31 cellular contexts compared by ENCODE assay signal in genomic region chr7:102021841-102022618, GRCh38.
"Had no signal": no experiment of that assay in that cellular context is flagged by ENCODE, and none has a peak within 500 bp of the region (broad histone marks: within the 10 kb centered on the region; RNA-seq: fewer than 3 reads in every experiment).

No MANE protein-coding gene starts in this region.

- H3K27me3 ChIP-seq: body of pancreas, dorsolateral prefrontal cortex, foreskin keratinocyte, left lung, neutrophil, upper lobe of left lung, vagina had no signal

- DNase-seq: activated CD4-positive, alpha-beta T cell treated with anti-CD3 and anti-CD28 coated beads, Interleukin-2, amount 10 ng/mL, durations not matched to agents 7 days and 5 days; activated CD4-positive, CD25-positive, alpha-beta regulatory T cell treated with anti-CD3 and anti-CD28 coated beads, Interleukin-2, amount 50 U/mL, for 72 hours; activated CD8-positive, alpha-beta T cell treated with anti-CD3 and anti-CD28 coated beads for 36 hours; activated naive CD4-positive, alpha-beta T cell; activated T-cell treated with anti-CD3 and anti-CD28 coated beads, Interleukin-2, amount 50 U/mL, for 72 hours; body of pancreas; cerebellar nuclear complex; dorsolateral prefrontal cortex; effector memory CD4-positive, alpha-beta T cell; foreskin keratinocyte; left lung; mesendoderm; natural killer cell; retina; stimulated activated CD4-positive, alpha-beta T cell treated with anti-CD3 and anti-CD28 coated beads, Interleukin-1b, Interleukin-23, amount 100 ng/mL, for 48 hours; stimulated activated CD4-positive, alpha-beta T cell treated with anti-CD3 and anti-CD28 coated beads, Interleukin-4, amount 100 ng/mL, for 4 hours; stimulated activated CD8-positive, alpha-beta memory T cell treated with anti-CD3 and anti-CD28 coated beads, Interleukin-4, amount 100 ng/mL, for 48 hours; stimulated activated naive CD8-positive, alpha-beta T cell treated with anti-CD3 and anti-CD28 coated beads, Interleukin-15, amount 100 ng/mL, for 72 hours; substantia nigra; T-cell; upper lobe of left lung had no signal

- H3K36me3 Mint-ChIP-seq: activated naive CD4-positive, alpha-beta T cell treated with anti-CD3 and anti-CD28 coated beads, Interleukin-2, amount 50 U/mL, for 72 hours; natural killer cell; T-cell had no signal

- H3K4me1 Mint-ChIP-seq: stimulated activated memory B cell treated with anti-CD40 and anti-IgM and Interleukin-4, amounts not matched to agents 10 μg/mL and 1 μg/mL and 100 μg/mL, for 72 hours had no signal

- H3K9me3 Mint-ChIP-seq: activated CD4-positive, alpha-beta T cell treated with anti-CD3 and anti-CD28 coated beads, Interleukin-2, amount 10 ng/mL, durations not matched to agents 7 days and 5 days; activated CD8-positive, alpha-beta T cell treated with anti-CD3 and anti-CD28 coated beads for 36 hours; activated naive CD4-positive, alpha-beta T cell treated with anti-CD3 and anti-CD28 coated beads, Interleukin-2, amount 50 U/mL, for 72 hours; activated T-cell treated with anti-CD3 and anti-CD28 coated beads, Interleukin-2, amount 50 U/mL, for 72 hours; natural killer cell; stimulated activated memory B cell treated with anti-CD40 and anti-IgM and Interleukin-4, amounts not matched to agents 10 μg/mL and 1 μg/mL and 100 μg/mL, for 72 hours; stimulated activated naive CD8-positive, alpha-beta T cell treated with anti-CD3 and anti-CD28 coated beads, Interleukin-15, amount 100 ng/mL, for 72 hours; T-cell; T-helper 2 cell treated with Interferon-gamma antibody and Interleukin-4, amounts not matched to agents 5 μg/mL and 100 μg/mL, for 36 hours had no signal

- H3K4me1 ChIP-seq: body of pancreas, foreskin keratinocyte, prostate gland, upper lobe of left lung, vagina had no signal

- H3K4me3 ChIP-seq: body of pancreas, coronary artery, dorsolateral prefrontal cortex, left lung, lung, prostate gland, skin epidermis, upper lobe of left lung, vagina had no signal

- H3K27ac Mint-ChIP-seq: activated CD4-positive, alpha-beta T cell treated with anti-CD3 and anti-CD28 coated beads, Interleukin-2, amount 10 ng/mL, durations not matched to agents 7 days and 5 days; activated CD8-positive, alpha-beta T cell treated with anti-CD3 and anti-CD28 coated beads for 36 hours; activated T-cell treated with anti-CD3 and anti-CD28 coated beads, Interleukin-2, amount 50 U/mL, for 72 hours; natural killer cell; stimulated activated memory B cell treated with anti-CD40 and anti-IgM and Interleukin-4, amounts not matched to agents 10 μg/mL and 1 μg/mL and 100 μg/mL, for 72 hours; T-cell; T-helper 2 cell treated with Interferon-gamma antibody and Interleukin-4, amounts not matched to agents 5 μg/mL and 100 μg/mL, for 36 hours had no signal

- H3K36me3 ChIP-seq: prostate gland, upper lobe of left lung, vagina had no signal

- H3K27ac ChIP-seq: body of pancreas, coronary artery, dorsolateral prefrontal cortex, foreskin keratinocyte, left lung, neutrophil, prostate gland, skin epidermis, upper lobe of left lung, vagina had no signal

- ATAC-seq: activated CD8-positive, alpha-beta T cell treated with anti-CD3 and anti-CD28 coated beads for 36 hours; activated naive CD4-positive, alpha-beta T cell treated with anti-CD3 and anti-CD28 coated beads, Interleukin-2, amount 50 U/mL, for 72 hours; activated T-cell treated with anti-CD3 and anti-CD28 coated beads, Interleukin-2, amount 50 U/mL, for 72 hours; body of pancreas; foreskin keratinocyte; left lung; natural killer cell; sciatic nerve; stimulated activated memory B cell treated with anti-CD40 and anti-IgM and Interleukin-4, amounts not matched to agents 10 μg/mL and 1 μg/mL and 100 μg/mL, for 72 hours; stimulated activated naive CD8-positive, alpha-beta T cell treated with anti-CD3 and anti-CD28 coated beads, Interleukin-15, amount 100 ng/mL, for 72 hours; T-cell had no signal

- H3K4me3 Mint-ChIP-seq: activated CD4-positive, alpha-beta T cell treated with anti-CD3 and anti-CD28 coated beads, Interleukin-2, amount 10 ng/mL, durations not matched to agents 7 days and 5 days; activated CD8-positive, alpha-beta T cell treated with anti-CD3 and anti-CD28 coated beads for 36 hours; activated T-cell treated with anti-CD3 and anti-CD28 coated beads, Interleukin-2, amount 50 U/mL, for 72 hours; natural killer cell; stimulated activated memory B cell treated with anti-CD40 and anti-IgM and Interleukin-4, amounts not matched to agents 10 μg/mL and 1 μg/mL and 100 μg/mL, for 72 hours; stimulated activated naive CD8-positive, alpha-beta T cell treated with anti-CD3 and anti-CD28 coated beads, Interleukin-15, amount 100 ng/mL, for 72 hours; T-cell; T-helper 2 cell treated with Interferon-gamma antibody and Interleukin-4, amounts not matched to agents 5 μg/mL and 100 μg/mL, for 36 hours had no signal

- H3K9me3 ChIP-seq: body of pancreas, left lung, neutrophil, prostate gland, upper lobe of left lung, vagina had no signal

- H3K27me3 Mint-ChIP-seq: activated CD4-positive, alpha-beta T cell treated with anti-CD3 and anti-CD28 coated beads, Interleukin-2, amount 10 ng/mL, durations not matched to agents 7 days and 5 days; activated CD8-positive, alpha-beta T cell treated with anti-CD3 and anti-CD28 coated beads for 36 hours; stimulated activated memory B cell treated with anti-CD40 and anti-IgM and Interleukin-4, amounts not matched to agents 10 μg/mL and 1 μg/mL and 100 μg/mL, for 72 hours; stimulated activated naive CD8-positive, alpha-beta T cell treated with anti-CD3 and anti-CD28 coated beads, Interleukin-15, amount 100 ng/mL, for 72 hours; T-cell had no signal
